ENCODE assay signal across 21 cellular contexts in genomic region chr21:37478821-37479220, GRCh38.
DNase-seq lines count a peak whose midpoint lies in the region; ATAC-seq, FAIRE-seq and TF ChIP-seq lines count a peak whose summit lies in the region.
"Had no signal": no experiment of that assay in that cellular context is flagged by ENCODE, and none has a peak within 500 bp of the region (broad histone marks: within the 10 kb centered on the region; RNA-seq: fewer than 3 reads in every experiment).

No MANE protein-coding gene starts in this region.

- CTCF ChIA-PET in A549 (lab: Yijun Ruan, JAX): interaction anchor here (1.2 kb wide), 1 partner anchor 158 kb away, joined by 3 read pairs; no protein-coding TSS in a partner anchor
- CTCF ChIA-PET in HepG2 (lab: Yijun Ruan, JAX; ENCODE audit: low intra/inter-chr PET ratio, low total read pairs): no interaction called here
- CTCF ChIA-PET in activated naive CD4-positive, alpha-beta T cell treated with anti-CD3 and anti-CD28 coated beads, Interleukin-2, amount 10 ng/mL, durations not matched to agents 7 days and 5 days (lab: Charles Lee): interaction anchor here (0.6 kb wide), 1 partner anchor 123 kb away, joined by 4 read pairs; no protein-coding TSS in a partner anchor

- POLR2A ChIA-PET in A549 (lab: Yijun Ruan, JAX): no interaction called here
- POLR2A ChIA-PET in HepG2 (lab: Yijun Ruan, JAX): no interaction called here
- POLR2A ChIA-PET in naive thymus-derived CD8-positive, alpha-beta T cell (lab: Charles Lee): interaction anchor here (0.9 to 1.2 kb wide), 2 partner anchors 110 to 468 kb away, joined by 3 to 8 read pairs; no protein-coding TSS in a partner anchor

- H3K4me2 ChIP-seq in A549 (peak overlapping the region; percentile 55), hepatocyte (peak overlapping the region; percentile 1), HepG2 (ENCODE audit: low read depth, low read length) (peak overlapping the region; percentile 12; the same call in 1 of the 2 replicates)

- peak overlapping the region in 1 of 2 experiments; percentile 49; a peak in 1 of 6 replicates for H3K27ac ChIP-seq in A549
- no peak overlapping the region for H3K27ac ChIP-seq in hepatocyte
- H3K27ac ChIP-seq in HepG2 (ENCODE audit: extremely low read length, insufficient read depth, low read length): peak overlapping the region; percentile 7

- intact Hi-C loops in HepG2 (cut with micrococcal nuclease; ENCODE audit: unreplicated experiment): no loop called here

- H3K27ac Mint-ChIP-seq in activated naive CD4-positive, alpha-beta T cell treated with anti-CD3 and anti-CD28 coated beads, Interleukin-2, amount 10 ng/mL, durations not matched to agents 7 days and 5 days: no peak overlapping the region
- peak overlapping the region in 2 of 10 donors; percentile 19 to 32 for H3K27ac Mint-ChIP-seq in naive thymus-derived CD8-positive, alpha-beta T cell
- H3K27ac Mint-ChIP-seq: IgD-negative memory B cell had no signal

- TF ChIP-seq POLR2A in A549 (IDR thresholded peaks at IDR 0.05; ENCODE audit: low read length): no peak
- TF ChIP-seq POLR2A in HepG2 (IDR thresholded peaks at IDR 0.05; ENCODE audit: insufficient read depth in 1 of 2, low read depth in 2 of 2, low read length in 2 of 2): no peak

- H3K9me2 ChIP-seq in hepatocyte (replicated peaks; ENCODE audit: insufficient read depth): no peaks in the 10 kb centered on the region

- DNase-seq in A549 (ENCODE audit: low read depth in 1 of 2, low spot score in 1 of 2): no peak
- peak; percentile 15 for DNase-seq in HuH-7 (ENCODE audit: low spot score)
- DNase-seq in hepatocyte (ENCODE audit: low spot score): no peak
- peak; percentile 48 for DNase-seq in HepG2 (ENCODE audit: low spot score)
- DNase-seq in activated naive CD4-positive, alpha-beta T cell treated with anti-CD3 and anti-CD28 coated beads, Interleukin-2, amount 10 ng/mL, durations not matched to agents 7 days and 5 days: no peak
- DNase-seq in naive thymus-derived CD8-positive, alpha-beta T cell: no peak
- DNase-seq: BE2C, COR-L47, DMS 273 treated with DMSO at 0.1 percent for 48 hours, MG63, NCI-H1417, NCI-H187, NCI-H446, NCI-H526 treated with DMSO at 0.1 percent for 48 hours, Right ventricle myocardium superior had no signal

- H3K36me3 Mint-ChIP-seq in activated naive CD4-positive, alpha-beta T cell treated with anti-CD3 and anti-CD28 coated beads, Interleukin-2, amount 10 ng/mL, durations not matched to agents 7 days and 5 days: peaks cover 27% of the 10 kb centered on the region
- H3K36me3 Mint-ChIP-seq in naive thymus-derived CD8-positive, alpha-beta T cell: peaks cover 0 to 57% (median 4%) of the 10 kb centered on the region in 3 donors

- peaks cover 82% of the 10 kb centered on the region for H3K79me2 ChIP-seq in hepatocyte
- H3K79me2 ChIP-seq in HepG2 (ENCODE audit: insufficient read depth, low read length): peaks cover 42% of the 10 kb centered on the region

- 50% methylated on average over 2 of the region's 2 CpGs for WGBS in A549 (ENCODE audit: missing lambda C conversion rate)
- WGBS in hepatocyte (ENCODE audit: low lambda C conversion rate, missing lambda C conversion rate): 46% methylated on average over 2 of the region's 2 CpGs
- WGBS in HepG2 (ENCODE audit: low lambda C conversion rate): 41% methylated on average over 2 of the region's 2 CpGs

- no peaks in the 10 kb centered on the region for H3K9me3 ChIP-seq in A549
- H3K9me3 ChIP-seq in hepatocyte (ENCODE audit: low read depth): no peaks in the 10 kb centered on the region
- no peaks in the 10 kb centered on the region for H3K9me3 ChIP-seq in HepG2 (ENCODE audit: low read length)
- H3K9me3 ChIP-seq: BE2C, MG63 had no signal

- TF ChIP-seq CTCF in A549 (IDR thresholded peaks at IDR 0.05) (no peak), hepatocyte (IDR thresholded peaks at IDR 0.05; ENCODE audit: poor library complexity) (no peak), HepG2 (CRISPR knock-in tag; IDR thresholded peaks at IDR 0.05) (no peak)

- no peak for FAIRE-seq in A549 (lab: Jason Lieb, UNC)
- peak; percentile 72 for FAIRE-seq in HepG2 (lab: Jason Lieb, UNC)
- FAIRE-seq: GM12891, GM19239, HTR-8/SVneo had no signal

- H3K9me3 Mint-ChIP-seq in activated naive CD4-positive, alpha-beta T cell treated with anti-CD3 and anti-CD28 coated beads, Interleukin-2, amount 10 ng/mL, durations not matched to agents 7 days and 5 days: no peaks in the 10 kb centered on the region
- no peaks in the 10 kb centered on the region for H3K9me3 Mint-ChIP-seq in naive thymus-derived CD8-positive, alpha-beta T cell
- H3K9me3 Mint-ChIP-seq: IgD-negative memory B cell had no signal

- peaks cover 13% of the 10 kb centered on the region for H3K4me1 Mint-ChIP-seq in activated naive CD4-positive, alpha-beta T cell treated with anti-CD3 and anti-CD28 coated beads, Interleukin-2, amount 10 ng/mL, durations not matched to agents 7 days and 5 days
- peaks cover 24 to 44% (median 40%) of the 10 kb centered on the region in 4 donors for H3K4me1 Mint-ChIP-seq in naive thymus-derived CD8-positive, alpha-beta T cell

- H3K27me3 ChIP-seq in hepatocyte (no peaks in the 10 kb centered on the region), HepG2 (ENCODE audit: control insufficient read depth in 1 of 2, insufficient read depth in 2 of 2, low read length in 2 of 2) (no peaks in the 10 kb centered on the region)
- H3K27me3 ChIP-seq: BE2C, MG63 had no signal

- H3K36me3 ChIP-seq in hepatocyte (replicated peaks; ENCODE audit: insufficient read depth, low read depth): no peaks in the 10 kb centered on the region
- H3K36me3 ChIP-seq in HepG2 (replicated peaks in 1 of 2; ENCODE audit: control insufficient read depth in 1 of 2, insufficient read depth in 2 of 2, low read length in 2 of 2): peaks cover 3 to 28% of the 10 kb centered on the region in 2 experiments

- TF ChIP-seq RAD21 in A549 (conservative IDR thresholded peaks at IDR 0.05 in 1 of 2, IDR thresholded peaks at IDR 0.05 in 1 of 2) (no peak), HepG2 (CRISPR knock-in tag; IDR thresholded peaks at IDR 0.05) (no peak)

- no peak overlapping the region for H3K9ac ChIP-seq in HepG2 (ENCODE audit: insufficient read depth, low read depth, low read length)

- ATAC-seq in A549: no peak
- ATAC-seq in HepG2: peak; percentile 84
- no peak for ATAC-seq in GM19351 (IDR thresholded peaks at IDR 0.05; ENCODE audit: unreplicated experiment)
- no peak for ATAC-seq in GM18511 (IDR thresholded peaks at IDR 0.05; ENCODE audit: unreplicated experiment)
- ATAC-seq in naive thymus-derived CD8-positive, alpha-beta T cell: no peak

- H4K20me1 ChIP-seq in hepatocyte (ENCODE audit: insufficient read depth, poor library complexity, severe bottlenecking) (peaks cover 61% of the 10 kb centered on the region), HepG2 (ENCODE audit: insufficient read depth, low read length) (peaks cover 18% of the 10 kb centered on the region)

- no TSS peak for BruUV-seq in HepG2 (replicated peaks; lab: Mats Ljungman, UMichigan)

- H3K27me3 Mint-ChIP-seq in activated naive CD4-positive, alpha-beta T cell treated with anti-CD3 and anti-CD28 coated beads, Interleukin-2, amount 10 ng/mL, durations not matched to agents 7 days and 5 days: no peaks in the 10 kb centered on the region
- H3K27me3 Mint-ChIP-seq in naive thymus-derived CD8-positive, alpha-beta T cell: no peaks in the 10 kb centered on the region
- H3K27me3 Mint-ChIP-seq: IgD-negative memory B cell had no signal

- H3K4me1 ChIP-seq in A549 (peaks cover 30% of the 10 kb centered on the region; the same call in 2 of the 3 replicates), hepatocyte (ENCODE audit: insufficient read depth) (peaks cover 5% of the 10 kb centered on the region), HepG2 (ENCODE audit: insufficient read depth, low read length) (peaks cover 27% of the 10 kb centered on the region)

- no peak overlapping the region for H2AFZ ChIP-seq in hepatocyte
- no peak overlapping the region for H2AFZ ChIP-seq in HepG2 (ENCODE audit: low read length)

- in situ Hi-C loops in HepG2 (cut with HindIII; ENCODE audit: extremely low pct_ligation_motif_present, low pct_unique_long_range_greater_than_20kb): no loop called here

- H3K4me3 ChIP-seq in A549 (no peak overlapping the region), hepatocyte (no peak overlapping the region), HepG2 (replicated peaks in 1 of 3; ENCODE audit: insufficient read depth in 1 of 3, low read depth in 2 of 3, low read length in 3 of 3) (no peak overlapping the region; a peak in 1 of 6 replicates)
- H3K4me3 ChIP-seq: MG63 had no signal

- TF ChIP-seq EP300 in A549 (IDR thresholded peaks at IDR 0.05) (no peak), HepG2 (IDR thresholded peaks at IDR 0.05; ENCODE audit: low read depth in 2 of 2, low read length in 2 of 2) (no peak), HepG2 (CRISPR knock-in tag; IDR thresholded peaks at IDR 0.05; ENCODE audit: borderline replicate concordance) (no peak)

- no peak overlapping the region for H3K4me3 Mint-ChIP-seq in activated naive CD4-positive, alpha-beta T cell treated with anti-CD3 and anti-CD28 coated beads, Interleukin-2, amount 10 ng/mL, durations not matched to agents 7 days and 5 days
- no peak overlapping the region for H3K4me3 Mint-ChIP-seq in naive thymus-derived CD8-positive, alpha-beta T cell
- H3K4me3 Mint-ChIP-seq: IgD-negative memory B cell had no signal

TF ChIP-seq in A549, 52 proteins besides CTCF, POLR2A, EP300 and RAD21 (continues in another document):
- no peak for TF ChIP-seq ZNF302 (CRISPR knock-in tag; IDR thresholded peaks at IDR 0.05)
- TF ChIP-seq BCL3 (IDR thresholded peaks at IDR 0.05): no peak

Comparison
In these comparisons a context has a peak if more than half of its experiments do, and no peak if none do; other contexts are left out.
1. DNase-seq: peak in HuH-7 (single experiment) and HepG2 (single experiment); none in A549 (0 of 2), hepatocyte (single experiment), activated naive CD4-positive, alpha-beta T cell treated with anti-CD3 and anti-CD28 coated beads, Interleukin-2, amount 10 ng/mL, durations not matched to agents 7 days and 5 days (single experiment) and naive thymus-derived CD8-positive, alpha-beta T cell (0 of 10).
2. H3K4me2 ChIP-seq: peak in every context shown above with its lines; median percentile 55 in A549; 12 in HepG2; 1 in hepatocyte.